In genomic region chr2:48496867-48497266, GRCh38 we compare ENCODE assay signal across 27 cellular contexts. TPM values are rescaled to one million over a fixed set of nuclear protein-coding genes. Genes with fewer than 3 reads are reported as not detected.
DNase-seq lines count a peak whose midpoint lies in the region; ATAC-seq, FAIRE-seq and TF ChIP-seq lines count a peak whose summit lies in the region.
"Had no signal": no experiment of that assay in that cellular context is flagged by ENCODE, and none has a peak within 500 bp of the region (broad histone marks: within the 10 kb centered on the region; RNA-seq: fewer than 3 reads in every experiment).

No MANE protein-coding gene starts in this region.

- no peaks in the 10 kb centered on the region for H3K9me3 Mint-ChIP-seq in activated naive CD8-positive, alpha-beta T cell (ENCODE audit: low read depth)
- no peaks in the 10 kb centered on the region for H3K9me3 Mint-ChIP-seq in activated naive CD8-positive, alpha-beta T cell treated with anti-CD3 and anti-CD28 coated beads for 36 hours
- H3K9me3 Mint-ChIP-seq in astrocyte (ENCODE audit: unreplicated experiment): no peaks in the 10 kb centered on the region
- H3K9me3 Mint-ChIP-seq: activated naive CD8-positive, alpha-beta T cell treated with anti-CD3 and anti-CD28 coated beads, Interleukin-2, amount 50 U/mL, for 24 hours; activated T-helper 17 cell treated with anti-CD3 and anti-CD28 coated beads, Interleukin-2, amount 50 U/mL, for 72 hours; central memory CD8-positive, alpha-beta T cell had no signal

- H3K27ac ChIP-seq in astrocyte (ENCODE audit: low read depth, low read length) (peak overlapping the region; percentile 81), uterus (peak overlapping the region; percentile 42 to 71)
- H3K27ac ChIP-seq: esophagus squamous epithelium, HL-60, right lobe of liver, tibial nerve had no signal

- no peak overlapping the region for H3K4me3 Mint-ChIP-seq in activated naive CD8-positive, alpha-beta T cell
- H3K4me3 Mint-ChIP-seq in activated naive CD8-positive, alpha-beta T cell treated with anti-CD3 and anti-CD28 coated beads for 36 hours: no peak overlapping the region
- H3K4me3 Mint-ChIP-seq in astrocyte (ENCODE audit: unreplicated experiment): no peak overlapping the region
- H3K4me3 Mint-ChIP-seq: activated naive CD8-positive, alpha-beta T cell treated with anti-CD3 and anti-CD28 coated beads, Interleukin-2, amount 50 U/mL, for 24 hours; activated T-helper 17 cell treated with anti-CD3 and anti-CD28 coated beads, Interleukin-2, amount 50 U/mL, for 72 hours; central memory CD8-positive, alpha-beta T cell had no signal

- peak overlapping the region; percentile 34 for H3K27ac Mint-ChIP-seq in activated naive CD8-positive, alpha-beta T cell
- no peak overlapping the region for H3K27ac Mint-ChIP-seq in activated naive CD8-positive, alpha-beta T cell treated with anti-CD3 and anti-CD28 coated beads for 36 hours
- peak overlapping the region; percentile 91 for H3K27ac Mint-ChIP-seq in astrocyte (ENCODE audit: unreplicated experiment)
- H3K27ac Mint-ChIP-seq: activated naive CD8-positive, alpha-beta T cell treated with anti-CD3 and anti-CD28 coated beads, Interleukin-2, amount 50 U/mL, for 24 hours; activated T-helper 17 cell treated with anti-CD3 and anti-CD28 coated beads, Interleukin-2, amount 50 U/mL, for 72 hours had no signal

- no peak for DNase-seq in activated naive CD8-positive, alpha-beta T cell treated with anti-CD3 and anti-CD28 coated beads for 36 hours
- DNase-seq in astrocyte (ENCODE audit: low read depth): peak; percentile 96
- DNase-seq in foreskin melanocyte: peak; percentile 52
- no peak for DNase-seq in uterus
- no peak for DNase-seq in GM19238 (ENCODE audit: insufficient read length, low spot score)
- DNase-seq: 8988T; activated CD4-positive, CD25-positive, alpha-beta regulatory T cell; activated naive CD8-positive, alpha-beta T cell treated with anti-CD3 and anti-CD28 coated beads, Interleukin-2, amount 50 U/mL, for 24 hours; DMS53; effector memory CD4-positive, alpha-beta T cell; esophagus squamous epithelium; H7; hippocampal formation; KBM-7; NCI-H2107; NCI-H526; nucleus accumbens; right lobe of liver; SHP77; stimulated activated naive CD4-positive, alpha-beta T cell treated with Interleukin-2 at 50 U/mL for 16 hours had no signal

- peaks cover 10% of the 10 kb centered on the region for H3K36me3 Mint-ChIP-seq in activated naive CD8-positive, alpha-beta T cell
- peaks cover 24% of the 10 kb centered on the region for H3K36me3 Mint-ChIP-seq in activated naive CD8-positive, alpha-beta T cell treated with anti-CD3 and anti-CD28 coated beads for 36 hours
- H3K36me3 Mint-ChIP-seq in astrocyte (ENCODE audit: low read depth, unreplicated experiment): peaks cover 7% of the 10 kb centered on the region

- H3K27me3 Mint-ChIP-seq in activated naive CD8-positive, alpha-beta T cell: no peaks in the 10 kb centered on the region
- no peaks in the 10 kb centered on the region for H3K27me3 Mint-ChIP-seq in activated naive CD8-positive, alpha-beta T cell treated with anti-CD3 and anti-CD28 coated beads for 36 hours
- H3K27me3 Mint-ChIP-seq in astrocyte (ENCODE audit: low read depth, unreplicated experiment): no peaks in the 10 kb centered on the region
- H3K27me3 Mint-ChIP-seq: activated naive CD8-positive, alpha-beta T cell treated with anti-CD3 and anti-CD28 coated beads, Interleukin-2, amount 50 U/mL, for 24 hours; activated T-helper 17 cell treated with anti-CD3 and anti-CD28 coated beads, Interleukin-2, amount 50 U/mL, for 72 hours; central memory CD8-positive, alpha-beta T cell had no signal

- no peaks in the 10 kb centered on the region for H3K4me1 Mint-ChIP-seq in activated naive CD8-positive, alpha-beta T cell (ENCODE audit: low read depth)
- no peaks in the 10 kb centered on the region for H3K4me1 Mint-ChIP-seq in activated naive CD8-positive, alpha-beta T cell treated with anti-CD3 and anti-CD28 coated beads for 36 hours
- H3K4me1 Mint-ChIP-seq in astrocyte (ENCODE audit: low read depth, unreplicated experiment): peaks cover 9% of the 10 kb centered on the region
- H3K4me1 Mint-ChIP-seq: activated naive CD8-positive, alpha-beta T cell treated with anti-CD3 and anti-CD28 coated beads, Interleukin-2, amount 50 U/mL, for 24 hours; activated T-helper 17 cell treated with anti-CD3 and anti-CD28 coated beads, Interleukin-2, amount 50 U/mL, for 72 hours had no signal

- H3K4me2 ChIP-seq in astrocyte (ENCODE audit: low read length): peak overlapping the region; percentile 12

- H3K79me2 ChIP-seq in astrocyte (ENCODE audit: insufficient read depth, low read length): no peaks in the 10 kb centered on the region

- no peaks in the 10 kb centered on the region for H4K20me1 ChIP-seq in astrocyte (ENCODE audit: insufficient read depth, low read length)

- H3K4me3 ChIP-seq in astrocyte (ENCODE audit: insufficient read depth, low read depth, low read length): no peak overlapping the region
- H3K4me3 ChIP-seq in uterus: no peak overlapping the region
- H3K4me3 ChIP-seq: esophagus squamous epithelium, right lobe of liver, tibial nerve had no signal

- FAIRE-seq in astrocyte (lab: Jason Lieb, UNC): no peak

- H3K36me3 ChIP-seq in astrocyte (ENCODE audit: insufficient read depth, low read length): peaks cover 13% of the 10 kb centered on the region
- H3K36me3 ChIP-seq in uterus: no peaks in the 10 kb centered on the region

- ATAC-seq in HG03025 (IDR thresholded peaks at IDR 0.05; ENCODE audit: low FRiP score, unreplicated experiment): no peak
- no peak for ATAC-seq in GM21526 (IDR thresholded peaks at IDR 0.05; ENCODE audit: low FRiP score, unreplicated experiment)
- ATAC-seq: activated naive CD8-positive, alpha-beta T cell treated with anti-CD3 and anti-CD28 coated beads, Interleukin-2, amount 50 U/mL, for 24 hours; activated T-helper 17 cell treated with anti-CD3 and anti-CD28 coated beads, Interleukin-2, amount 50 U/mL, for 72 hours; right lobe of liver had no signal

- H3K27me3 ChIP-seq in astrocyte (ENCODE audit: insufficient read depth, low read length): no peaks in the 10 kb centered on the region
- H3K27me3 ChIP-seq in uterus: no peaks in the 10 kb centered on the region
- H3K27me3 ChIP-seq: esophagus squamous epithelium, right lobe of liver, tibial nerve had no signal

- H3K4me1 ChIP-seq in astrocyte (ENCODE audit: insufficient read depth, low read length) (no peaks in the 10 kb centered on the region), uterus (peaks cover 0 to 5% of the 10 kb centered on the region in 2 donors)
- H3K4me1 ChIP-seq: esophagus squamous epithelium, right lobe of liver, tibial nerve had no signal

- no peak for TF ChIP-seq CTCF in astrocyte (IDR thresholded peaks at IDR 0.05; ENCODE audit: insufficient read depth, low read depth, low read length)
- no peak for TF ChIP-seq CTCF in uterus (IDR thresholded peaks at IDR 0.05)

- peak overlapping the region; percentile 54 for H3K9ac ChIP-seq in astrocyte (ENCODE audit: low read length)

- H3K9me3 ChIP-seq in astrocyte (ENCODE audit: insufficient read depth, low read depth, low read length) (no peaks in the 10 kb centered on the region), uterus (no peaks in the 10 kb centered on the region)
- H3K9me3 ChIP-seq: esophagus squamous epithelium, right lobe of liver, tibial nerve had no signal

- no peak for TF ChIP-seq POLR2A in uterus (IDR thresholded peaks at IDR 0.05)

- H2AFZ ChIP-seq in astrocyte (ENCODE audit: low read depth, low read length): no peak overlapping the region

- intact Hi-C loops in uterus (cut with DNase I; ENCODE audit: low total_unique reads): no loop called here

RNA-seq across cellular contexts. Expression of gene STON1, which starts 33.1 kb away (rescaled TPM):
- total RNA-seq in activated naive CD8-positive, alpha-beta T cell treated with anti-CD3 and anti-CD28 coated beads for 36 hours: under 1 TPM; 0.62 to 0.80 TPM
- 7.3 and 9.5 TPM in 2 replicates for total RNA-seq in astrocyte
- 10 to 100 TPM; 55.6 to 75.3 (median 65.8) TPM for total RNA-seq in uterus

RNA-seq across cellular contexts. Expression of gene PPP1R21, which starts 56.3 kb away (rescaled TPM):
- total RNA-seq in activated naive CD8-positive, alpha-beta T cell treated with anti-CD3 and anti-CD28 coated beads for 36 hours: 10 to 100 TPM; 20.2 to 20.3 TPM
- total RNA-seq in astrocyte (17.2 and 18.6 TPM in 2 replicates), uterus (100 to 1,000 TPM in 1 of 4 donors, 10 to 100 TPM in 3; 37.3 to 150 (median 53.0) TPM)

Comparison
In these comparisons a context has a peak if more than half of its experiments do, and no peak if none do; other contexts are left out.
1. DNase-seq: peak in astrocyte (single experiment) and foreskin melanocyte (single experiment); none in activated naive CD8-positive, alpha-beta T cell treated with anti-CD3 and anti-CD28 coated beads for 36 hours (single experiment), uterus (0 of 2) and GM19238 (single experiment).